In genomic region chr5:167413503-167413902, GRCh38 we compare ENCODE assay signal across 31 cellular contexts.
"Had no signal": no experiment of that assay in that cellular context is flagged by ENCODE, and none has a peak within 500 bp of the region (broad histone marks: within the 10 kb centered on the region; RNA-seq: fewer than 3 reads in every experiment).

No MANE protein-coding gene starts in this region.

- H3K27ac ChIP-seq: ascending aorta, cardiac muscle cell, WERI-Rb-1 had no signal

- H3K9me3 ChIP-seq: ascending aorta had no signal

- H3K4me3 ChIP-seq: ascending aorta, cardiac muscle cell had no signal

- ATAC-seq: activated CD8-positive, alpha-beta memory T cell treated with anti-CD3 and anti-CD28 coated beads, Interleukin-2, amount 10 ng/mL, durations not matched to agents 7 days and 5 days had no signal

- H3K36me3 ChIP-seq: ascending aorta, cardiac muscle cell, WERI-Rb-1 had no signal

- H3K4me1 ChIP-seq: ascending aorta had no signal

- H3K27me3 ChIP-seq: ascending aorta, cardiac muscle cell had no signal

- DNase-seq: activated CD4-positive, alpha-beta memory T cell treated with anti-CD3 and anti-CD28 coated beads, Interleukin-2, amount 10 ng/mL, durations not matched to agents 7 days and 5 days; activated CD4-positive, alpha-beta T cell treated with anti-CD3 and anti-CD28 coated beads for 1 hour; activated CD4-positive, alpha-beta T cell treated with anti-CD3 and anti-CD28 coated beads for 48 hours; activated CD4-positive, CD25-positive, alpha-beta regulatory T cell; activated CD8-positive, alpha-beta memory T cell treated with anti-CD3 and anti-CD28 coated beads for 24 hours; activated CD8-positive, alpha-beta memory T cell treated with anti-CD3 and anti-CD28 coated beads, Interleukin-2, amount 10 ng/mL, durations not matched to agents 7 days and 5 days; activated CD8-positive, alpha-beta memory T cell treated with anti-CD3 and anti-CD28 coated beads, Interleukin-2, amount 50 U/mL, for 48 hours; activated effector memory CD4-positive, alpha-beta T cell treated with anti-CD3 and anti-CD28 coated beads, Interleukin-2, amount 50 U/mL, for 16 hours; activated naive CD4-positive, alpha-beta T cell treated with Interleukin-2 at 50 U/mL for 16 hours; activated naive CD8-positive, alpha-beta T cell treated with anti-CD3 and anti-CD28 coated beads, Interleukin-2, amount 10 ng/mL, durations not matched to agents 7 days and 5 days; activated T-cell treated with anti-CD3 and anti-CD28 coated beads, Interleukin-2, amount 50 U/mL, for 48 hours; amygdala; Kasumi-1; KG1; MM.1S; MV-4-11; NCI-H1092; NCI-H1436 treated with DMSO at 0.1 percent for 48 hours; NCI-H187; NCI-H2029 treated with DMSO at 0.1 percent for 48 hours; NCI-H345; NCI-H524 treated with DMSO at 0.1 percent for 48 hours; NCI-H748 treated with DMSO at 0.1 percent for 48 hours; Right ventricle myocardium superior; SW 1271; T-helper 1 cell; T-helper 2 cell; T1000; WERI-Rb-1 had no signal
